In the genomic region with DNA sequence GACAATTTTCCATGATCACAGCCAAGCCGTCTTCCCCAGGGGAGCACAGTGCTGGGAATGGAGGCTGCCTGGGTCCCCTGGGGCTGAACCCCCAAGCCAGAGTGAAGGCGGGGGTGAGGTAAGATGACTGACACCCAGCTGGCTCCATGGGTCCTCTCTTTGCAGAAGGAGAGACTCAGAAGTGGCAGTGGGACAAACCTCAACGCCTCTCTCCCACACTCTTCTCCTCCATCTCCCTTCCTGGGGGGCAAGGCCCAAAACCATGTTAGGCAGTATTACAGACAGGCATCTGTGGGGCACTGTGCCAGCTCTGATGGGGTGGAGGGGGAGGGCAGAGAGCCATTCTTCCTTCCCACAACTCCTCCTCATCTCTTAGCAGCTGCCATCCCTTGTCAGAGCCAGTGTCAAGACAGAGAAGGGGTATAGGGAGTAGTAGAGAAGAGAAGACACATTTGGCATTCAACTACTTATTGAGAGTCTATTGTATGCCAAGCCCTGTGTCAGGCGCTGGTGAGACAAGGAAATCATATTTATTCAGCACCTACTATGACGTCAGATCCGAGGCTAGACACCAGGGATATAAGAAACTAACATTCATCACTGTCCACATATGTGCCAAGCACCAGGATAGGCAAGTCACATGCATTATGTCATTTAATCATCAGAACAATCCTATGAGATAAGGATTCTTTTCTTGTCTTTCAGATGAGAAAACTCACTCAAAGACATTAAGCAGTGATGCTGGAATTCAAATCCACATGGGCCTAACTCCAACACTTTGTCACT, we compare ENCODE assay signal across 1 cellular context.
TF ChIP-seq lines count a peak whose summit lies in the region.

No MANE protein-coding gene starts in this region.

TF ChIP-seq in K562, 482 proteins besides CTCF, POLR2A, EP300 and RAD21:
- no peak for TF ChIP-seq ZFPM2 (CRISPR knock-in tag; IDR thresholded peaks at IDR 0.05)
- TF ChIP-seq ATF1 (CRISPR knock-in tag; IDR thresholded peaks at IDR 0.05), result no peak
- TF ChIP-seq ATF1 (tag; IDR thresholded peaks at IDR 0.05), result peak; percentile 16; the same call in 1 of the 2 replicates
TF ChIP-seq in K562: peak in this region for 1.
